19 cellular contexts compared by ENCODE assay signal in genomic region chr18:48570313-48570712, GRCh38. TPM values are rescaled to one million over a fixed set of nuclear protein-coding genes. Genes with fewer than 3 reads are reported as not detected.
"Had no signal": no experiment of that assay in that cellular context is flagged by ENCODE, and none has a peak within 500 bp of the region (broad histone marks: within the 10 kb centered on the region; RNA-seq: fewer than 3 reads in every experiment).

No MANE protein-coding gene starts in this region.

- H3K36me3 ChIP-seq: adrenal gland, cardiac muscle cell, left ventricle myocardium inferior, neutrophil, thyroid gland had no signal

- H3K4me1 ChIP-seq: parathyroid adenoma had no signal

- H3K9me3 Mint-ChIP-seq: activated T-helper 1 cell treated with anti-CD3 and anti-CD28 coated beads, Interleukin-12 subunit alpha, Interleukin-12 subunit beta, Interleukin-2, Interleukin-4 antibody, amounts not matched to agents 30 ng/mL and 10 ng/mL and 1 ng/mL, durations not matched to agents 14 hours and 24 hours and 36 hours had no signal

- H3K9me3 ChIP-seq: adrenal gland, left ventricle myocardium inferior, mucosa of descending colon, neutrophil, thyroid gland had no signal

- H3K9ac ChIP-seq: parathyroid adenoma had no signal

- H3K36me3 Mint-ChIP-seq: activated naive CD4-positive, alpha-beta T cell treated with anti-CD3 and anti-CD28 coated beads, Interleukin-2, amount 50 U/mL, for 72 hours; naive thymus-derived CD4-positive, alpha-beta T cell had no signal

- DNase-seq: activated CD4-positive, alpha-beta T cell treated with anti-CD3 and anti-CD28 coated beads, Interleukin-2, amount 50 U/mL, for 48 hours; activated gamma-delta T cell treated with Interleukin-2 at 50 U/mL for 16 hours; erythroblast; kidney glomerular epithelial cell; left ventricle myocardium inferior; mucosa of descending colon; naive thymus-derived CD4-positive, alpha-beta T cell; stimulated activated naive CD4-positive, alpha-beta T cell; T-helper 17 cell; thyroid gland; WERI-Rb-1 had no signal

- H3K4me1 Mint-ChIP-seq: T-helper 17 cell had no signal

- H3K4me3 ChIP-seq: adrenal gland, cardiac muscle cell, dorsolateral prefrontal cortex, left ventricle myocardium inferior, mucosa of descending colon, thyroid gland had no signal

- H3K27ac Mint-ChIP-seq: activated naive CD4-positive, alpha-beta T cell treated with anti-CD3 and anti-CD28 coated beads, Interleukin-2, amount 50 U/mL, for 72 hours; activated T-helper 1 cell treated with anti-CD3 and anti-CD28 coated beads, Interleukin-12 subunit alpha, Interleukin-12 subunit beta, Interleukin-2, Interleukin-4 antibody, amounts not matched to agents 30 ng/mL and 10 ng/mL and 1 ng/mL, durations not matched to agents 14 hours and 24 hours and 36 hours; memory B cell; naive thymus-derived CD4-positive, alpha-beta T cell; T-helper 17 cell had no signal

- H3K27ac ChIP-seq: cardiac muscle cell, left ventricle myocardium inferior, neutrophil, parathyroid adenoma, thyroid gland, WERI-Rb-1 had no signal

- H3K27me3 ChIP-seq: adrenal gland, cardiac muscle cell, dorsolateral prefrontal cortex, neutrophil, thyroid gland had no signal

- H3K4me3 Mint-ChIP-seq: activated T-helper 1 cell treated with anti-CD3 and anti-CD28 coated beads, Interleukin-12 subunit alpha, Interleukin-12 subunit beta, Interleukin-2, Interleukin-4 antibody, amounts not matched to agents 30 ng/mL and 10 ng/mL and 1 ng/mL, durations not matched to agents 14 hours and 24 hours and 36 hours; memory B cell; naive thymus-derived CD4-positive, alpha-beta T cell; T-helper 17 cell had no signal

RNA-seq across cellular contexts. Expression of gene CTIF, which starts 31.5 kb away (rescaled TPM):
- polyA plus RNA-seq: naive thymus-derived CD4-positive, alpha-beta T cell had no signal
